ENCODE assay signal across 8 cellular contexts in genomic region chr12:64796205-64796845, GRCh38. TPM values are rescaled to one million over a fixed set of nuclear protein-coding genes. Genes with fewer than 3 reads are reported as not detected.
DNase-seq lines count a peak whose midpoint lies in the region; ATAC-seq and TF ChIP-seq lines count a peak whose summit lies in the region.

No MANE protein-coding gene starts in this region.

- peak; percentile 64 for ATAC-seq in GM21737 (IDR thresholded peaks at IDR 0.05; ENCODE audit: unreplicated experiment)
- ATAC-seq in GM19023 (IDR thresholded peaks at IDR 0.05; ENCODE audit: unreplicated experiment), result no peak

- in situ Hi-C loops in G401 (cut with HindIII; ENCODE audit: low sequenced_read_pairs), result no loop called here

- no peaks in the 10 kb centered on the region for H3K4me1 ChIP-seq in NT2/D1 (ENCODE audit: insufficient read depth, insufficient read length)

- peak; percentile 68 for TF ChIP-seq RAD21 in Ishikawa (IDR thresholded peaks at IDR 0.05; ENCODE audit: low read depth)

- H3K36me3 ChIP-seq in NT2/D1 (ENCODE audit: insufficient read depth, insufficient read length, low read length), result no peaks in the 10 kb centered on the region

- no peaks in the 10 kb centered on the region for H3K27me3 ChIP-seq in NT2/D1 (ENCODE audit: insufficient read depth, insufficient read length)

- no peaks in the 10 kb centered on the region for H3K9me3 Mint-ChIP-seq in osteocyte (ENCODE audit: unreplicated experiment)

- DNase-seq in G401 (ENCODE audit: low spot score) (peak; percentile 84), NT2/D1 (ENCODE audit: low read depth, low spot score) (peak; percentile 83), activated T-cell treated with anti-CD3 and anti-CD28 coated beads for 48 hours (ENCODE audit: low read depth) (peak; percentile 12), fibroblast of villous mesenchyme (ENCODE audit: low read depth) (peak; percentile 92), osteocyte (ENCODE audit: extremely low spot score, unreplicated experiment) (no peak)

- H3K4me3 ChIP-seq in NT2/D1 (ENCODE audit: insufficient read length, low read depth) (no peak overlapping the region), fibroblast of villous mesenchyme (ENCODE audit: low read depth, low read length) (no peak overlapping the region)

- no peaks in the 10 kb centered on the region for H3K36me3 Mint-ChIP-seq in osteocyte (ENCODE audit: unreplicated experiment)

- peak; percentile 81 for TF ChIP-seq CTCF in fibroblast of villous mesenchyme (IDR thresholded peaks at IDR 0.05; ENCODE audit: insufficient read depth, low read depth, low read length)
- peak; percentile 87 for TF ChIP-seq CTCF in osteocyte (IDR thresholded peaks at IDR 0.05)

- H3K9ac ChIP-seq in NT2/D1 (ENCODE audit: insufficient read length, low read depth), result no peak overlapping the region

- H3K4me1 Mint-ChIP-seq in osteocyte (ENCODE audit: unreplicated experiment), result peaks cover 5% of the 10 kb centered on the region

- H3K27ac Mint-ChIP-seq in osteocyte (ENCODE audit: unreplicated experiment), result no peak overlapping the region

- H3K4me3 Mint-ChIP-seq in osteocyte (ENCODE audit: unreplicated experiment), result no peak overlapping the region

- no peaks in the 10 kb centered on the region for H3K9me3 ChIP-seq in NT2/D1 (ENCODE audit: insufficient read depth, low read length)

- TF ChIP-seq EP300 in Ishikawa (IDR thresholded peaks at IDR 0.05; ENCODE audit: borderline replicate concordance), result no peak

- H3K27me3 Mint-ChIP-seq in osteocyte (ENCODE audit: unreplicated experiment), result peaks cover 50% of the 10 kb centered on the region

TF ChIP-seq in Ishikawa, 13 proteins besides CTCF, POLR2A, EP300 and RAD21:
- no peak for TF ChIP-seq YY1 (IDR thresholded peaks at IDR 0.05; ENCODE audit: low read depth)
- TF ChIP-seq CREB1 (IDR thresholded peaks at IDR 0.05; ENCODE audit: low read depth), result no peak
- TF ChIP-seq EGR1 (IDR thresholded peaks at IDR 0.05), result no peak
- no peak for TF ChIP-seq TAF1 (IDR thresholded peaks at IDR 0.05; ENCODE audit: low read depth)
- no peak for TF ChIP-seq TEAD4 (IDR thresholded peaks at IDR 0.05)
- no peak for TF ChIP-seq REST (IDR thresholded peaks at IDR 0.05; ENCODE audit: low read depth)
- no peak for TF ChIP-seq FOXM1 (IDR thresholded peaks at IDR 0.05; ENCODE audit: borderline replicate concordance, low read depth)
- no peak for TF ChIP-seq USF1 (IDR thresholded peaks at IDR 0.05)
- no peak for TF ChIP-seq CEBPB (IDR thresholded peaks at IDR 0.05)
- no peak for TF ChIP-seq ZBTB7A (IDR thresholded peaks at IDR 0.05; ENCODE audit: low read depth)
- no peak for TF ChIP-seq MAX (IDR thresholded peaks at IDR 0.05)

RNA-seq across cellular contexts. Expression of gene TBC1D30, which starts 28.1 kb away (rescaled TPM):
- total RNA-seq in G401 (2014; rRNA removed; shearing (Covaris generic)), result 11.4 and 16.0 TPM in 2 replicates
- total RNA-seq in fibroblast of villous mesenchyme (under 0.01 TPM in 2 replicates), osteocyte (1.2 and 2.0 TPM in 2 replicates)

RNA-seq across cellular contexts. Expression of gene GNS, which starts 37.1 kb away (rescaled TPM):
- total RNA-seq in G401 (2014; rRNA removed; shearing (Covaris generic)), result 50.2 and 64.1 TPM in 2 replicates
- 146 and 166 TPM in 2 replicates for total RNA-seq in fibroblast of villous mesenchyme
- total RNA-seq in osteocyte, result 150 and 166 TPM in 2 replicates
